In the genomic region with DNA sequence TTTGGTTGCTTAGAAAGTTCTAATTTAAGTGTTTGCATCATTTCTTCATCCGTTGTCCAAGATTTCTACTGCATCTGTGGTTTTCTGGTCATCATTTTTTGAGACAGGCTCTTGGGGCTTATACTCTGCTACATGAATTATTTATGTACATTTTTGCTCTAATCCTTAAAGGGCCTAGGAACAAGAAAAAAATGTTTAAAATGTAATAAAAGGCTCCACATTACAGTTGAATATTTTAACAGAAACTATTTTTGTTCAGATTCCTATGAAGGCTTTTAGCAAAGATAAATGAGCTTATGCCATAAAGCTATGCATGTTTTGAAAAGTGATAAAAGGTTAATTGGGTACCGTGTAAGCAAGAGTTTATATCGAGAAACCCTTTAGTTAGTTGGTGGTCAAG, we compare ENCODE assay signal across 14 cellular contexts.
A peak's percentile ranks its signal among the peaks of the same experiment; 100 is the strongest.
DNase-seq lines count a peak whose midpoint lies in the region; ATAC-seq and TF ChIP-seq lines count a peak whose summit lies in the region.
"Had no signal": no experiment of that assay in that cellular context is flagged by ENCODE, and none has a peak within 500 bp of the region (broad histone marks: within the 10 kb centered on the region; RNA-seq: fewer than 3 reads in every experiment).

No MANE protein-coding gene starts in this region.

- no peak overlapping the region for H3K14ac ChIP-seq in IMR-90 (replicated peaks; ENCODE audit: low read depth, low read length)

- no peak overlapping the region for H3K4ac ChIP-seq in IMR-90 (ENCODE audit: low read depth, low read length)

- H4K91ac ChIP-seq in IMR-90 (ENCODE audit: insufficient read depth, low read depth, low read length) = no peak overlapping the region

- H3K4me2 ChIP-seq in IMR-90 (ENCODE audit: low read depth, low read length) = no peak overlapping the region
- no peak overlapping the region for H3K4me2 ChIP-seq in fibroblast of lung (ENCODE audit: extremely low read depth, insufficient read depth, low read length)

- H3K9me3 ChIP-seq in IMR-90 (ENCODE audit: control insufficient read depth, insufficient read depth, low read length) (no peaks in the 10 kb centered on the region), fibroblast of lung (ENCODE audit: control insufficient read depth, insufficient read depth, low read depth, low read length) (no peaks in the 10 kb centered on the region)

- no peak overlapping the region for H2BK20ac ChIP-seq in IMR-90 (ENCODE audit: low read depth, low read length)

- H3K79me2 ChIP-seq in fibroblast of lung (ENCODE audit: control insufficient read depth, insufficient read depth, low read length) = no peaks in the 10 kb centered on the region

- H3K23ac ChIP-seq in IMR-90 (ENCODE audit: low read depth, low read length) = no peak overlapping the region

- H4K20me1 ChIP-seq in IMR-90 (ENCODE audit: insufficient read depth, low read length) (no peaks in the 10 kb centered on the region), fibroblast of lung (ENCODE audit: control insufficient read depth, extremely low read depth, insufficient read depth, low read length) (no peaks in the 10 kb centered on the region)

- peaks cover 2% of the 10 kb centered on the region; the same call in 1 of the 2 replicates for H3K4me1 ChIP-seq in IMR-90 (ENCODE audit: control insufficient read depth, insufficient read depth, low read length)
- H3K4me1 ChIP-seq in fibroblast of lung (ENCODE audit: control insufficient read depth, extremely low read depth, insufficient read depth, low read length) = no peaks in the 10 kb centered on the region

- intact Hi-C loops in IMR-90 (cut with micrococcal nuclease) = no loop called here
- intact Hi-C loops in Calu3 (cut with micrococcal nuclease; ENCODE audit: unreplicated experiment) = no loop called here

- H3K4me3 Mint-ChIP-seq in Calu3 (ENCODE audit: low read depth, unreplicated experiment) = no peak overlapping the region

- H3K36me3 ChIP-seq in BJ (ENCODE audit: control insufficient read depth, insufficient read depth, low read length) (no peaks in the 10 kb centered on the region), IMR-90 (ENCODE audit: control insufficient read depth, insufficient read depth, low read length) (no peaks in the 10 kb centered on the region), fibroblast of lung (ENCODE audit: control insufficient read depth, insufficient read depth, low read length) (no peaks in the 10 kb centered on the region)

- peak; percentile 71 for ATAC-seq in IMR-90 (ENCODE audit: low read depth)
- no peak for ATAC-seq in GM21447 (IDR thresholded peaks at IDR 0.05; ENCODE audit: unreplicated experiment)
- ATAC-seq: SK-N-SH treated with all-trans-retinoic acid at 6 μM for 48 hours had no signal

- no peak overlapping the region for H2AFZ ChIP-seq in IMR-90 (replicated peaks; ENCODE audit: low read length, poor library complexity)
- no peak overlapping the region for H2AFZ ChIP-seq in fibroblast of lung (ENCODE audit: low read length)

- H3K9me1 ChIP-seq in IMR-90 (ENCODE audit: insufficient read depth, low read length) = no peaks in the 10 kb centered on the region

- H3K4me1 Mint-ChIP-seq in Calu3 (ENCODE audit: low read depth, unreplicated experiment) = no peaks in the 10 kb centered on the region

- H3K79me1 ChIP-seq in IMR-90 (ENCODE audit: low read depth in 1 of 2, low read length in 2 of 2) = no peaks in the 10 kb centered on the region

- no peak overlapping the region for H2AK5ac ChIP-seq in IMR-90 (ENCODE audit: low read depth, low read length)

- no peaks in the 10 kb centered on the region for H3K36me3 Mint-ChIP-seq in Calu3 (ENCODE audit: insufficient read depth, unreplicated experiment)

- no peak overlapping the region for H2BK15ac ChIP-seq in IMR-90 (ENCODE audit: low read depth, low read length)

- no peak overlapping the region for H2AK9ac ChIP-seq in IMR-90 (replicated peaks; ENCODE audit: low read depth, low read length, poor library complexity)

- H3K27ac ChIP-seq in IMR-90 (ENCODE audit: insufficient read depth, low read length) (no peak overlapping the region), fibroblast of lung (ENCODE audit: insufficient read depth, low read length) (no peak overlapping the region)
- H3K27ac ChIP-seq: RWPE1 had no signal

- H2BK5ac ChIP-seq in IMR-90 (ENCODE audit: low read depth, low read length, poor library complexity, severe bottlenecking) = no peak overlapping the region

- dilution Hi-C loops in IMR-90 (cut with HindIII; ENCODE audit: low sequenced_read_pairs, unreplicated experiment) = no loop called here

- TF ChIP-seq CTCF in BJ (IDR thresholded peaks at IDR 0.05; ENCODE audit: insufficient read depth, low read depth, low read length) = no peak
- no peak for TF ChIP-seq CTCF in IMR-90 (conservative IDR thresholded peaks at IDR 0.05; ENCODE audit: low read depth, low read length)
- no peak for TF ChIP-seq CTCF in fibroblast of lung (conservative IDR thresholded peaks at IDR 0.05 in 1 of 2, IDR thresholded peaks at IDR 0.05 in 1 of 2; ENCODE audit: low read depth in 1 of 2, low read length in 2 of 2)
- no peak for TF ChIP-seq CTCF in Calu3 (IDR thresholded peaks at IDR 0.05; ENCODE audit: unreplicated experiment)

- no peaks in the 10 kb centered on the region for H3K27me3 Mint-ChIP-seq in Calu3 (ENCODE audit: unreplicated experiment)

- H3K56ac ChIP-seq in IMR-90 (ENCODE audit: extremely low read depth, insufficient read depth, low read length) = no peak overlapping the region

- no peak overlapping the region for H2BK120ac ChIP-seq in IMR-90 (ENCODE audit: low read depth, low read length)

- H3K18ac ChIP-seq in IMR-90 (ENCODE audit: low read depth, low read length) = no peak overlapping the region

- in situ Hi-C loops in IMR-90 (cut with MboI; ENCODE audit: low sequenced_read_pairs) = no loop called here

- no CpG with 5 or more reads among the region's 3 CpGs for WGBS in IMR-90 (ENCODE audit: extremely low coverage in 2 of 2, insufficient read length in 1 of 2), 2 experiments

- H4K8ac ChIP-seq in IMR-90 (ENCODE audit: low read depth in 2 of 2, low read length in 2 of 2) = no peak overlapping the region

- no peak overlapping the region for H3K9ac ChIP-seq in IMR-90 (ENCODE audit: low read depth, low read length)
- no peak overlapping the region for H3K9ac ChIP-seq in fibroblast of lung (ENCODE audit: insufficient read depth, low read length)

- H3K27me3 ChIP-seq in BJ (ENCODE audit: control insufficient read depth, insufficient read depth, low read length) (no peaks in the 10 kb centered on the region), IMR-90 (ENCODE audit: control insufficient read depth, insufficient read depth, low read length) (no peaks in the 10 kb centered on the region), fibroblast of lung (ENCODE audit: control insufficient read depth, insufficient read depth, low read length) (no peaks in the 10 kb centered on the region)

- H3K4me3 ChIP-seq in BJ (ENCODE audit: low read depth, low read length) (no peak overlapping the region), IMR-90 (ENCODE audit: insufficient read depth, low read depth, low read length) (no peak overlapping the region), fibroblast of lung (replicated peaks in 1 of 4; ENCODE audit: control extremely low read depth in 1 of 4, insufficient read depth in 1 of 4, low read depth in 3 of 4, low read length in 4 of 4) (no peak overlapping the region)

- no peaks in the 10 kb centered on the region for H3K9me3 Mint-ChIP-seq in Calu3 (ENCODE audit: low read depth, unreplicated experiment)

- CTCF ChIA-PET in BJ (lab: Yijun Ruan, JAX) = interaction anchor here (0.6 kb wide), 1 partner anchor 10 kb away, joined by 3 read pairs; no protein-coding TSS in a partner anchor
- CTCF ChIA-PET in IMR-90 (lab: Yijun Ruan, JAX) = no interaction called here
- CTCF ChIA-PET in Calu3 (lab: Charles Lee) = no interaction called here
- CTCF ChIA-PET in HEK293T (lab: Yijun Ruan, JAX) = no interaction called here

- DNase-seq in BJ (ENCODE audit: low read depth) (peak; percentile 5), IMR-90 (peak; percentile 8), fibroblast of lung (ENCODE audit: low read depth in 2 of 2) (peak; percentile 10 to 45), Calu3 (no peak), GDM1 (lab: John Stamatoyannopoulos, UW) (no peak), HEK293T (ENCODE audit: extremely low spot score) (no peak)
- DNase-seq: DMS79 treated with DMSO at 0.1 percent for 48 hours, Kasumi-1, NCI-H1694 treated with DMSO at 0.1 percent for 48 hours, NCI-H510A, SHP77 treated with DMSO at 0.1 percent for 48 hours had no signal

- BruUV-seq in IMR-90 (replicated peaks; lab: Mats Ljungman, UMichigan) = no TSS peak
- no TSS peak for BruUV-seq in Calu3 (replicated peaks; lab: Mats Ljungman, UMichigan)

- H3K27ac Mint-ChIP-seq in Calu3 (ENCODE audit: unreplicated experiment) = no peak overlapping the region

- no peak overlapping the region for H4K5ac ChIP-seq in IMR-90 (ENCODE audit: low read depth, low read length)

- POLR2A ChIA-PET in BJ (lab: Charles Lee) (no interaction called here), IMR-90 (lab: Charles Lee; ENCODE audit: unreplicated experiment) (interaction anchor here (0.6 kb wide), 1 partner anchor 70 kb away, joined by 4 read pairs; no protein-coding TSS in a partner anchor), HEK293T (lab: Yijun Ruan, JAX) (no interaction called here)

- TF ChIP-seq RAD21 in IMR-90 (IDR thresholded peaks at IDR 0.05; ENCODE audit: low read length) = no peak

- TF ChIP-seq POLR2A in IMR-90 (IDR thresholded peaks at IDR 0.05; ENCODE audit: low read depth, low read length) = no peak

TF ChIP-seq in IMR-90, 13 proteins besides CTCF, POLR2A, EP300 and RAD21 (continues in another document):
- TF ChIP-seq CEBPB (IDR thresholded peaks at IDR 0.05; ENCODE audit: low read depth, low read length) (no peak), SMC3 (IDR thresholded peaks at IDR 0.05; ENCODE audit: low read depth, low read length) (no peak)

TF ChIP-seq in HEK293T, 16 proteins besides CTCF, POLR2A, EP300 and RAD21:
- TF ChIP-seq NFRKB (IDR thresholded peaks at IDR 0.05) (no peak), PKNOX1 (IDR thresholded peaks at IDR 0.05) (no peak)

Comparison
In these comparisons a context has a peak if more than half of its experiments do, and no peak if none do; other contexts are left out.
1. DNase-seq: peak in BJ (single experiment), IMR-90 (single experiment) and fibroblast of lung (2 of 2); none in Calu3 (single experiment), GDM1 (single experiment) and HEK293T (single experiment).